8 cellular contexts compared by ENCODE assay signal in genomic region chr7:142711722-142712616, GRCh38. TPM values are rescaled to one million over a fixed set of nuclear protein-coding genes. Genes with fewer than 3 reads are reported as not detected.
DNase-seq lines count a peak whose midpoint lies in the region; ATAC-seq and TF ChIP-seq lines count a peak whose summit lies in the region.

No MANE protein-coding gene starts in this region.

- TF ChIP-seq CTCF in GM12875 (IDR thresholded peaks at IDR 0.05; ENCODE audit: borderline replicate concordance, insufficient read depth, low read depth, low read length) (peak; percentile 61; the same call in 1 of the 2 replicates), PC-9 (conservative IDR thresholded peaks at IDR 0.05) (peak; percentile 88), cardiac fibroblast (IDR thresholded peaks at IDR 0.05; ENCODE audit: low read depth, low read length) (peak; percentile 66), natural killer cell (IDR thresholded peaks at IDR 0.05) (peak; percentile 73)

- H3K9ac ChIP-seq in BLaER1 = no peak overlapping the region

- POLR2A ChIA-PET in PC-9 (lab: Charles Lee; ENCODE audit: unreplicated experiment) = no interaction called here

- intact Hi-C loops in PC-9 (cut with micrococcal nuclease; ENCODE audit: unreplicated experiment) (loop anchor here (1.0 to 5.0 kb wide), 2 partner anchors 71 to 295 kb away; no protein-coding TSS in a partner anchor), natural killer cell (cut with micrococcal nuclease) (loop anchor here (1.0 to 5.0 kb wide), 4 partner anchors 40 to 670 kb away; partner anchors contain the start of gene ZYX), posterior cingulate gyrus (cut with DNase I) (no loop called here)

- H3K4me2 ChIP-seq in BLaER1 (peak overlapping the region; percentile 68), PC-9 (no peak overlapping the region)

- peak; percentile 79 to 88 (median 80) for ATAC-seq in natural killer cell
- no peak for ATAC-seq in GM21786 (IDR thresholded peaks at IDR 0.05; ENCODE audit: unreplicated experiment)

- H3K4me3 Mint-ChIP-seq in natural killer cell = peak overlapping the region; percentile 91

- no peaks in the 10 kb centered on the region for H3K36me3 Mint-ChIP-seq in natural killer cell

- DNase-seq in PC-9 (peak in 1 of 2 experiments; percentile 54), cardiac fibroblast (ENCODE audit: low read depth in 2 of 2) (peak; percentile 45 to 46), natural killer cell (peak; percentile 33), GM19240 (ENCODE audit: insufficient read length, low spot score) (no peak), posterior cingulate gyrus (no peak)

- H3K9me2 ChIP-seq in PC-9 (ENCODE audit: insufficient read depth) = no peaks in the 10 kb centered on the region

- no peaks in the 10 kb centered on the region for H3F3A ChIP-seq in PC-9 (ENCODE audit: insufficient read depth, low read depth)

- H3K27ac ChIP-seq in BLaER1 (no peak overlapping the region), PC-9 (no peak overlapping the region)

- no TSS peak for BruUV-seq in PC-9 (replicated peaks; lab: Mats Ljungman, UMichigan)

- no peaks in the 10 kb centered on the region for H4K20me1 ChIP-seq in BLaER1
- no peaks in the 10 kb centered on the region for H4K20me1 ChIP-seq in PC-9 (ENCODE audit: insufficient read depth)

- H3K27me3 ChIP-seq in BLaER1 = no peaks in the 10 kb centered on the region
- no peaks in the 10 kb centered on the region for H3K27me3 ChIP-seq in PC-9 (ENCODE audit: insufficient read depth, low read depth)

- H3K9me3 Mint-ChIP-seq in natural killer cell = no peaks in the 10 kb centered on the region

- no peaks in the 10 kb centered on the region for H3K79me2 ChIP-seq in PC-9 (ENCODE audit: low read depth)

- H3K4me1 ChIP-seq in BLaER1 (peaks cover 63% of the 10 kb centered on the region), PC-9 (replicated peaks; ENCODE audit: insufficient read depth) (no peaks in the 10 kb centered on the region)

- H3K27me3 Mint-ChIP-seq in natural killer cell (ENCODE audit: low read depth in 2 of 2) = no peaks in the 10 kb centered on the region

- H3K4me1 Mint-ChIP-seq in natural killer cell = peaks cover 73 to 87% of the 10 kb centered on the region in 2 donors

- no peak overlapping the region for H2AFZ ChIP-seq in PC-9

- no peaks in the 10 kb centered on the region for H3K36me3 ChIP-seq in BLaER1
- H3K36me3 ChIP-seq in PC-9 (ENCODE audit: low read depth) = no peaks in the 10 kb centered on the region

- H3K9me3 ChIP-seq in BLaER1 (no peaks in the 10 kb centered on the region), PC-9 (ENCODE audit: insufficient read depth, low read depth) (no peaks in the 10 kb centered on the region)

- H3K4me3 ChIP-seq in BLaER1 = no peak overlapping the region
- no peak overlapping the region for H3K4me3 ChIP-seq in GM12875 (ENCODE audit: low read depth, low read length)
- H3K4me3 ChIP-seq in PC-9 = no peak overlapping the region
- H3K4me3 ChIP-seq in cardiac fibroblast (replicated peaks in 1 of 2; ENCODE audit: low read depth in 2 of 2, low read length in 2 of 2) = no peak overlapping the region

- H3K27ac Mint-ChIP-seq in natural killer cell = peak overlapping the region; percentile 91 to 92

- CTCF ChIA-PET in PC-9 (lab: Charles Lee) = interaction anchor here (0.7 kb wide), 1 partner anchor 177 kb away, joined by 4 read pairs; no protein-coding TSS in a partner anchor

RNA-seq across cellular contexts. Expression of gene PRSS1, which starts 37.3 kb away (rescaled TPM):
- total RNA-seq in PC-9 (2021) (0.94 TPM in 1 of 2 replicates, not detected in the other), natural killer cell (not detected)

RNA-seq across cellular contexts. Expression of gene PRSS2, which starts 58.8 kb away (rescaled TPM):
- not detected in 2 replicates for total RNA-seq in PC-9 (2021)
- total RNA-seq in natural killer cell = not detected

Comparison
In these comparisons a context has a peak if more than half of its experiments do, and no peak if none do; other contexts are left out.
1. DNase-seq: peak in cardiac fibroblast (2 of 2) and natural killer cell (single experiment); none in GM19240 (single experiment) and posterior cingulate gyrus (0 of 10).
2. Peak in every context shown above with its lines, with median percentiles within 50 percentile points of each other: CTCF ChIP-seq.